ENCODE assay signal across 14 cellular contexts in the genomic region with DNA sequence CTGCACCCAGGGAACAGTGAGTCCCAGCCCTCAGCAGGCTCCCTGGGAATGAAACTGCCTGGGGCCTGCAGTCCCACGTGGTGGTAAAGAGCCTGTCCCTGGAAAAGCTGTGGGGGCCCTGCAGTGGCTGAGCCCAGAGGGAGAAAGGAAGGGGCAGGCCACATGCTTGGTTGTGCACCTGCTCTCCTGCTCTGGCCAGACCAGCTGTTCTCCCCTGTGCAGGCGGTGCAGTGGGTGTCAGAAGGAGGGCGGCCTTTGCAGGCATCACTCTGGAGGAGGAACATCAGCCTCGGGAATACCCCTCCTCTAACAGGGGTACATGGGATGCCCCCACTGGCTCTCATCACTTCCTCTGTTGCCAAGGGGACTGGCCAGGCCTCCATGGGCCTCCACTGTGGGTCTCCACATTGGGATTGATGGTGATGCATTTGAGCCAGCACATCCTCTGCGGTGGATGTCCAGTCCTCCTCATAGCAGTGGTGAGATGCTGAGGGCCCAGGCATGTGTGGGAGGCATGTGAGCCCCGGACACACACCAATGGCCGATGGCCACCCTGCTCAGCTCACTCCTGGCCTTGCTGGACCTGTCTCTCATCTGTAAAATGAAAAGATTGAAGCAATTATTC.
"Had no signal": no experiment of that assay in that cellular context is flagged by ENCODE, and none has a peak within 500 bp of the region (broad histone marks: within the 10 kb centered on the region; RNA-seq: fewer than 3 reads in every experiment).

No MANE protein-coding gene starts in this region.

- DNase-seq: activated CD4-positive, alpha-beta T cell treated with anti-CD3 and anti-CD28 coated beads, Interleukin-2, amount 10 ng/mL, durations not matched to agents 24 days and 14 days; activated CD8-positive, alpha-beta memory T cell treated with anti-CD3 and anti-CD28 coated beads for 24 hours; activated gamma-delta T cell treated with Interleukin-2 at 50 U/mL for 16 hours; cerebellar nuclear complex; effector CD4-positive, alpha-beta T cell; head of caudate nucleus; mammary epithelial cell; nephron progenitor cell; occipital lobe; stimulated activated naive CD8-positive, alpha-beta T cell treated with anti-CD3 and anti-CD28 coated beads, Interleukin-15, Interleukin-2, amounts not matched to agents 100 U/mL and 50 U/mL, for 24 hours; substantia nigra had no signal

- H3K36me3 Mint-ChIP-seq: activated naive CD4-positive, alpha-beta T cell treated with anti-CD3 and anti-CD28 coated beads, Interleukin-2, amount 50 U/mL, for 72 hours had no signal

- H3K4me3 Mint-ChIP-seq: activated CD4-positive, alpha-beta T cell treated with anti-CD3 and anti-CD28 coated beads, Interleukin-2, amount 10 ng/mL, durations not matched to agents 24 days and 14 days; activated T-helper 1 cell treated with anti-CD3 and anti-CD28 coated beads, Interleukin-12 subunit alpha, Interleukin-12 subunit beta, Interleukin-2, Interleukin-4 antibody, amounts not matched to agents 30 ng/mL and 10 ng/mL and 1 ng/mL, durations not matched to agents 14 hours and 24 hours and 36 hours; nephron progenitor cell had no signal

- H3K27ac Mint-ChIP-seq: activated CD4-positive, alpha-beta T cell treated with anti-CD3 and anti-CD28 coated beads, Interleukin-2, amount 10 ng/mL, durations not matched to agents 24 days and 14 days; activated naive CD4-positive, alpha-beta T cell treated with anti-CD3 and anti-CD28 coated beads, Interleukin-2, amount 50 U/mL, for 72 hours; activated T-helper 1 cell treated with anti-CD3 and anti-CD28 coated beads, Interleukin-12 subunit alpha, Interleukin-12 subunit beta, Interleukin-2, Interleukin-4 antibody, amounts not matched to agents 30 ng/mL and 10 ng/mL and 1 ng/mL, durations not matched to agents 14 hours and 24 hours and 36 hours; nephron progenitor cell had no signal

- H3K9me3 Mint-ChIP-seq: activated CD4-positive, alpha-beta T cell treated with anti-CD3 and anti-CD28 coated beads, Interleukin-2, amount 10 ng/mL, durations not matched to agents 24 days and 14 days; activated T-helper 1 cell treated with anti-CD3 and anti-CD28 coated beads, Interleukin-12 subunit alpha, Interleukin-12 subunit beta, Interleukin-2, Interleukin-4 antibody, amounts not matched to agents 30 ng/mL and 10 ng/mL and 1 ng/mL, durations not matched to agents 14 hours and 24 hours and 36 hours; nephron progenitor cell had no signal

- ATAC-seq: activated naive CD4-positive, alpha-beta T cell treated with anti-CD3 and anti-CD28 coated beads, Interleukin-2, amount 50 U/mL, for 72 hours; left lobe of liver; stimulated activated naive CD8-positive, alpha-beta T cell treated with anti-CD3 and anti-CD28 coated beads, Interleukin-15, Interleukin-2, amounts not matched to agents 100 U/mL and 50 U/mL, for 24 hours had no signal

- H3K4me1 Mint-ChIP-seq: activated CD4-positive, alpha-beta T cell treated with anti-CD3 and anti-CD28 coated beads, Interleukin-2, amount 10 ng/mL, durations not matched to agents 24 days and 14 days had no signal
